In the genomic region with DNA sequence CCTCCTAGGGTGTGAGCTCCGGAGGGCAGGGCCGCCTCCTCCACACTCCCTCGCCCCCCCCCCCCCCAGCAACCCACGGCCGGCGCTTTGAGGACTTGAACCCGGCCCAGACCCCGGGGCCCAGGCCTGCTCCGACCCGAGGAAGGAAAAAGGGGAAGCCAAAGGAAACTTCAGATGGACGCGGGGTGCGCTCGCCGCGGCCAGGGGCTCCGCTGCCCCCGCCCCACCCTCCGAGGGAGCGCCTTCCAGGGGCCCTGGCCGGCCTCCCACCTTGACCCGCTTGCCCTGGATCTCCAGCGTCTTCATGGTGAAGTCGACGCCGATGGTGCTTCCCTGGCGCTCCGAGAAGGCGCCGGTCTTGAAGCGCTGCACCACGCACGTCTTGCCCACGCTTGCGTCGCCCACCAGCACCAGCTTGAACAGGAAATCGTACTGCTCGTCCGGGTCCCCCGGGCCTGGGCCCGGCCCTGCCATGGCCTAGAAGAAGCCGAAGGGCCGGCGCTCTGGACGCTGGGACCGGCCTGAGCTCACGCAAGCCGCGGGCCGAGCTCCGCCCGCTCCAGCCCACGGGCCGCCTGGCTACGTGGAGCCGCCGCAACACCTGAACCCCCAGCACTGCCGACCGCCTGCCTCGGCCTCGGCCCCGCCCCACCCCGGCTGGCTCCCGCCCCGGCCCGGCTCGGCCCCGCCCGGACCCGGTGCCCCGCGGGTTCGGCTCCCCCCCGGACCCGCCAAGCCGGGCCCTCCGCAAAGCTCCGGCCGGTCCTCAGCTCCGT, we compare ENCODE assay signal across 8 cellular contexts. TPM values are rescaled to one million over a fixed set of nuclear protein-coding genes. Genes with fewer than 3 reads are reported as not detected.
DNase-seq lines count a peak whose midpoint lies in the region; ATAC-seq and TF ChIP-seq lines count a peak whose summit lies in the region.

No MANE protein-coding gene starts in this region.

- H3K9me3 Mint-ChIP-seq in CD4-positive, CD25-positive, alpha-beta regulatory T cell = peaks cover 0 to 1% (median 0%) of the 10 kb centered on the region in 7 donors

- TF ChIP-seq CTCF in Panc1 (IDR thresholded peaks at IDR 0.05) = no peak

- H3K27ac ChIP-seq in CD4-positive, CD25-positive, alpha-beta regulatory T cell (ENCODE audit: insufficient read depth, low read length, poor library complexity, severe bottlenecking) = peak overlapping the region; percentile 90
- H3K27ac ChIP-seq in Panc1 (ENCODE audit: low read length) = peak overlapping the region; percentile 91
- no peak overlapping the region for H3K27ac ChIP-seq in iPS-20b (ENCODE audit: low read length)

- peaks cover 6% of the 10 kb centered on the region for H3K36me3 ChIP-seq in CD4-positive, CD25-positive, alpha-beta regulatory T cell (ENCODE audit: control insufficient read depth, insufficient read depth, low read length)
- no peaks in the 10 kb centered on the region; the same call in 1 of the 2 replicates for H3K36me3 ChIP-seq in Panc1 (ENCODE audit: control insufficient read depth, insufficient read depth, low read length)
- H3K36me3 ChIP-seq in iPS-20b (ENCODE audit: insufficient read depth, low read depth, low read length) = no peaks in the 10 kb centered on the region

- ATAC-seq in CD4-positive, CD25-positive, alpha-beta regulatory T cell (ENCODE audit: low read depth in 2 of 2) = peak; percentile 17 to 23
- ATAC-seq in GM21576 (IDR thresholded peaks at IDR 0.05; ENCODE audit: unreplicated experiment) (peak; percentile 2), Panc1 (peak; percentile 63), GM18520 (IDR thresholded peaks at IDR 0.05; ENCODE audit: unreplicated experiment) (no peak)

- no TSS peak for BruUV-seq in Panc1 (replicated peaks; lab: Mats Ljungman, UMichigan)

- DNase-seq in CD4-positive, CD25-positive, alpha-beta regulatory T cell = peak in 2 of 3 donors; percentile 58 to 77
- no peak for DNase-seq in Panc1 (ENCODE audit: low read depth, low spot score)
- peak; percentile 69 for DNase-seq in astrocyte of the hippocampus (ENCODE audit: low read depth, low spot score)
- DNase-seq in stimulated activated CD8-positive, alpha-beta memory T cell treated with anti-CD3 and anti-CD28 coated beads, Interleukin-7, amount 100 ng/mL, for 24 hours (ENCODE audit: low read depth) = peak; percentile 27
- DNase-seq in ureter (ENCODE audit: low spot score) = no peak

- intact Hi-C loops in Panc1 (cut with micrococcal nuclease; ENCODE audit: unreplicated experiment) = no loop called here

- peak overlapping the region; percentile 95 to 97 (median 95) for H3K27ac Mint-ChIP-seq in CD4-positive, CD25-positive, alpha-beta regulatory T cell

- no peaks in the 10 kb centered on the region for H3K27me3 ChIP-seq in CD4-positive, CD25-positive, alpha-beta regulatory T cell (ENCODE audit: control insufficient read depth, insufficient read depth, low read length)
- H3K27me3 ChIP-seq in Panc1 (ENCODE audit: control insufficient read depth, insufficient read depth, low read length) = no peaks in the 10 kb centered on the region
- no peaks in the 10 kb centered on the region for H3K27me3 ChIP-seq in iPS-20b (ENCODE audit: insufficient read depth, low read length)

- POLR2A ChIA-PET in Panc1 (lab: Charles Lee) = interaction anchor here (0.6 to 0.7 kb wide), 5 partner anchors 8 to 108 kb away, joined by 3 read pairs; no protein-coding TSS in a partner anchor

- peaks cover 17 to 55% (median 39%) of the 10 kb centered on the region in 4 donors for H3K4me1 Mint-ChIP-seq in CD4-positive, CD25-positive, alpha-beta regulatory T cell

- H3K9me3 ChIP-seq in CD4-positive, CD25-positive, alpha-beta regulatory T cell (ENCODE audit: control insufficient read depth in 2 of 2, low read length in 2 of 2) = no peaks in the 10 kb centered on the region
- no peaks in the 10 kb centered on the region for H3K9me3 ChIP-seq in Panc1 (ENCODE audit: control insufficient read depth, insufficient read depth, low read depth, low read length)
- no peaks in the 10 kb centered on the region for H3K9me3 ChIP-seq in iPS-20b (ENCODE audit: insufficient read depth, low read depth, low read length)

- no peaks in the 10 kb centered on the region for H3K27me3 Mint-ChIP-seq in CD4-positive, CD25-positive, alpha-beta regulatory T cell

- peak overlapping the region; percentile 98 for H3K4me3 ChIP-seq in CD4-positive, CD25-positive, alpha-beta regulatory T cell (ENCODE audit: low read depth, low read length)
- H3K4me3 ChIP-seq in Panc1 (ENCODE audit: low read depth in 2 of 2, low read length in 2 of 2) (peak overlapping the region; percentile 76 to 81), iPS-20b (ENCODE audit: low read length) (peak overlapping the region; percentile 81)

- in situ Hi-C loops in Panc1 (cut with HindIII; ENCODE audit: low pct_unique_long_range_greater_than_20kb, low sequenced_read_pairs) = loop anchor here (10.0 kb wide), 1 partner anchor 126 kb away; a partner anchor contains a TSS

- H3K4me1 ChIP-seq in CD4-positive, CD25-positive, alpha-beta regulatory T cell (ENCODE audit: control insufficient read depth, insufficient read depth, low read length, poor library complexity, severe bottlenecking) = peaks cover 63% of the 10 kb centered on the region
- H3K4me1 ChIP-seq in Panc1 (ENCODE audit: control insufficient read depth, insufficient read depth, low read length) (peaks cover 34% of the 10 kb centered on the region), iPS-20b (ENCODE audit: insufficient read depth, low read length) (peaks cover 25% of the 10 kb centered on the region)

- CTCF ChIA-PET in Panc1 (lab: Charles Lee) = interaction anchor here (0.5 to 1.3 kb wide), 8 partner anchors 40 to 262 kb away, joined by 3 to 11 read pairs (median 4); no protein-coding TSS in a partner anchor

- peaks cover 29% of the 10 kb centered on the region for H3K36me3 Mint-ChIP-seq in CD4-positive, CD25-positive, alpha-beta regulatory T cell

- peak overlapping the region; percentile 93 to 98 (median 96) for H3K4me3 Mint-ChIP-seq in CD4-positive, CD25-positive, alpha-beta regulatory T cell

- peak overlapping the region; percentile 83; the same call in 1 of the 2 replicates for H3K9ac ChIP-seq in iPS-20b (ENCODE audit: low read depth, low read length)

RNA-seq across cellular contexts. Expression of a gene that starts 0.4 kb away (rescaled TPM):
- 57.2 TPM for total RNA-seq in CD4-positive, CD25-positive, alpha-beta regulatory T cell
- polyA plus RNA-seq in CD4-positive, CD25-positive, alpha-beta regulatory T cell = 10 to 100 TPM; 14.5 to 21.9 (median 19.1) TPM
- total RNA-seq in Panc1 (2021; ENCODE audit: unreplicated experiment) = 27.7 TPM
- polyA plus RNA-seq in Panc1 (2012; ENCODE audit: insufficient read length) = 30.0 TPM
- total RNA-seq in ureter = 27.2 TPM

RNA-seq across cellular contexts. Expression of a gene that starts 39.7 kb away (rescaled TPM):
- 45.8 TPM for total RNA-seq in CD4-positive, CD25-positive, alpha-beta regulatory T cell
- 100 to 1,000 TPM in 1 of 4 donors, 10 to 100 TPM in 3; 84.2 to 109 (median 88.2) TPM for polyA plus RNA-seq in CD4-positive, CD25-positive, alpha-beta regulatory T cell
- 45.7 TPM for total RNA-seq in Panc1 (2021; ENCODE audit: unreplicated experiment)
- 53.6 TPM for polyA plus RNA-seq in Panc1 (2012; ENCODE audit: insufficient read length)
- 34.4 TPM for total RNA-seq in ureter

Comparison
In these comparisons a context has a peak if more than half of its experiments do, and no peak if none do; other contexts are left out.
1. DNase-seq: peak in CD4-positive, CD25-positive, alpha-beta regulatory T cell (2 of 3), astrocyte of the hippocampus (single experiment) and stimulated activated CD8-positive, alpha-beta memory T cell treated with anti-CD3 and anti-CD28 coated beads, Interleukin-7, amount 100 ng/mL, for 24 hours (single experiment); none in Panc1 (single experiment) and ureter (single experiment).
2. Peak in every context shown above with its lines, with median percentiles within 50 percentile points of each other: H3K4me3 ChIP-seq.